39 cellular contexts compared by ENCODE assay signal in genomic region chr10:17819836-17820235, GRCh38. TPM values are rescaled to one million over a fixed set of nuclear protein-coding genes. Genes with fewer than 3 reads are reported as not detected.
"Had no signal": no experiment of that assay in that cellular context is flagged by ENCODE, and none has a peak within 500 bp of the region (broad histone marks: within the 10 kb centered on the region; RNA-seq: fewer than 3 reads in every experiment).

No MANE protein-coding gene starts in this region.

- H3K4me3 ChIP-seq: adrenal gland, ascending aorta, body of pancreas, breast epithelium, cardiac muscle cell had no signal

- DNase-seq: activated effector memory CD4-positive, alpha-beta T cell treated with anti-CD3 and anti-CD28 coated beads, Interleukin-2, amount 50 U/mL, for 16 hours; activated effector memory CD4-positive, alpha-beta T cell treated with Interleukin-2 at 50 U/mL for 16 hours; activated gamma-delta T cell; activated gamma-delta T cell treated with Interleukin-2 at 50 U/mL for 16 hours; activated naive CD4-positive, alpha-beta T cell; activated naive CD4-positive, alpha-beta T cell treated with anti-CD3 and anti-CD28 coated beads for 36 hours; activated naive CD4-positive, alpha-beta T cell treated with anti-CD3 and anti-CD28 coated beads, Interleukin-2, amount 10 ng/mL, durations not matched to agents 7 days and 5 days; activated naive CD4-positive, alpha-beta T cell treated with anti-CD3 and anti-CD28 coated beads, Interleukin-2, amount 50 U/mL, for 16 hours; activated naive CD4-positive, alpha-beta T cell treated with Interleukin-2 at 50 U/mL for 16 hours; activated naive CD8-positive, alpha-beta T cell treated with anti-CD3 and anti-CD28 coated beads for 36 hours; activated naive CD8-positive, alpha-beta T cell treated with anti-CD3 and anti-CD28 coated beads, Interleukin-2, amount 10 ng/mL, durations not matched to agents 7 days and 5 days; activated naive CD8-positive, alpha-beta T cell treated with anti-CD3 and anti-CD28 coated beads, Interleukin-2, amount 50 U/mL, for 24 hours; activated T-cell treated with anti-CD3 and anti-CD28 coated beads, Interleukin-2, amount 50 U/mL, for 1 hour; activated T-cell treated with anti-CD3 and anti-CD28 coated beads, Interleukin-2, amount 50 U/mL, for 24 hours; activated T-cell treated with anti-CD3 and anti-CD28 coated beads, Interleukin-2, amount 50 U/mL, for 4 hours; activated T-cell treated with anti-CD3 and anti-CD28 coated beads, Interleukin-2, amount 50 U/mL, for 48 hours; activated T-cell treated with anti-CD3 and anti-CD28 coated beads, Interleukin-2, amount 50 U/mL, for 72 hours; adrenal gland; amniotic stem cell; amygdala; anterior cingulate cortex; aorta; body of pancreas; brain microvascular endothelial cell; caudate nucleus; central memory CD4-positive, alpha-beta T cell; cerebellar nuclear complex had no signal

- H3K4me1 Mint-ChIP-seq: activated naive CD4-positive, alpha-beta T cell treated with anti-CD3 and anti-CD28 coated beads, Interleukin-2, amount 10 ng/mL, durations not matched to agents 7 days and 5 days; activated naive CD4-positive, alpha-beta T cell treated with anti-CD3 and anti-CD28 coated beads, Interleukin-2, amount 50 U/mL, for 24 hours; activated naive CD8-positive, alpha-beta T cell treated with anti-CD3 and anti-CD28 coated beads for 36 hours; activated naive CD8-positive, alpha-beta T cell treated with anti-CD3 and anti-CD28 coated beads, Interleukin-2, amount 10 ng/mL, durations not matched to agents 7 days and 5 days; activated naive CD8-positive, alpha-beta T cell treated with anti-CD3 and anti-CD28 coated beads, Interleukin-2, amount 50 U/mL, for 24 hours; activated T-helper 17 cell treated with anti-CD3 and anti-CD28 coated beads, Interleukin-2, amount 50 U/mL, for 72 hours; brain; central memory CD8-positive, alpha-beta T cell had no signal

- H3K36me3 Mint-ChIP-seq: activated naive CD4-positive, alpha-beta T cell treated with anti-CD3 and anti-CD28 coated beads, Interleukin-2, amount 10 ng/mL, durations not matched to agents 7 days and 5 days; activated naive CD4-positive, alpha-beta T cell treated with anti-CD3 and anti-CD28 coated beads, Interleukin-2, amount 50 U/mL, for 24 hours; activated naive CD4-positive, alpha-beta T cell treated with anti-CD3 and anti-CD28 coated beads, Interleukin-2, amount 50 U/mL, for 72 hours; activated naive CD8-positive, alpha-beta T cell; activated naive CD8-positive, alpha-beta T cell treated with anti-CD3 and anti-CD28 coated beads for 36 hours; activated naive CD8-positive, alpha-beta T cell treated with anti-CD3 and anti-CD28 coated beads, Interleukin-2, amount 10 ng/mL, durations not matched to agents 7 days and 5 days; brain had no signal

- H3K4me3 Mint-ChIP-seq: activated naive CD4-positive, alpha-beta T cell treated with anti-CD3 and anti-CD28 coated beads for 36 hours; activated naive CD4-positive, alpha-beta T cell treated with anti-CD3 and anti-CD28 coated beads, Interleukin-2, amount 10 ng/mL, durations not matched to agents 7 days and 5 days; activated naive CD4-positive, alpha-beta T cell treated with anti-CD3 and anti-CD28 coated beads, Interleukin-2, amount 50 U/mL, for 24 hours; activated naive CD8-positive, alpha-beta T cell; activated naive CD8-positive, alpha-beta T cell treated with anti-CD3 and anti-CD28 coated beads for 36 hours; activated naive CD8-positive, alpha-beta T cell treated with anti-CD3 and anti-CD28 coated beads, Interleukin-2, amount 10 ng/mL, durations not matched to agents 7 days and 5 days; activated naive CD8-positive, alpha-beta T cell treated with anti-CD3 and anti-CD28 coated beads, Interleukin-2, amount 50 U/mL, for 24 hours; activated T-cell treated with anti-CD3 and anti-CD28 coated beads, Interleukin-2, amount 50 U/mL, for 24 hours; activated T-cell treated with anti-CD3 and anti-CD28 coated beads, Interleukin-2, amount 50 U/mL, for 4 hours; activated T-cell treated with anti-CD3 and anti-CD28 coated beads, Interleukin-2, amount 50 U/mL, for 72 hours; activated T-helper 1 cell treated with anti-CD3 and anti-CD28 coated beads, Interleukin-12 subunit alpha, Interleukin-12 subunit beta, Interleukin-2, Interleukin-4 antibody, amounts not matched to agents 30 ng/mL and 10 ng/mL and 1 ng/mL, durations not matched to agents 14 hours and 24 hours and 36 hours; activated T-helper 17 cell treated with anti-CD3 and anti-CD28 coated beads, Interleukin-2, amount 50 U/mL, for 72 hours; brain; central memory CD8-positive, alpha-beta T cell had no signal

- H3K9me3 Mint-ChIP-seq: activated naive CD4-positive, alpha-beta T cell treated with anti-CD3 and anti-CD28 coated beads for 36 hours; activated naive CD4-positive, alpha-beta T cell treated with anti-CD3 and anti-CD28 coated beads, Interleukin-2, amount 10 ng/mL, durations not matched to agents 7 days and 5 days; activated naive CD4-positive, alpha-beta T cell treated with anti-CD3 and anti-CD28 coated beads, Interleukin-2, amount 50 U/mL, for 24 hours; activated naive CD4-positive, alpha-beta T cell treated with anti-CD3 and anti-CD28 coated beads, Interleukin-2, amount 50 U/mL, for 72 hours; activated naive CD8-positive, alpha-beta T cell treated with anti-CD3 and anti-CD28 coated beads for 36 hours; activated naive CD8-positive, alpha-beta T cell treated with anti-CD3 and anti-CD28 coated beads, Interleukin-2, amount 10 ng/mL, durations not matched to agents 7 days and 5 days; activated naive CD8-positive, alpha-beta T cell treated with anti-CD3 and anti-CD28 coated beads, Interleukin-2, amount 50 U/mL, for 24 hours; activated T-cell treated with anti-CD3 and anti-CD28 coated beads, Interleukin-2, amount 50 U/mL, for 24 hours; activated T-cell treated with anti-CD3 and anti-CD28 coated beads, Interleukin-2, amount 50 U/mL, for 4 hours; activated T-helper 1 cell treated with anti-CD3 and anti-CD28 coated beads, Interleukin-12 subunit alpha, Interleukin-12 subunit beta, Interleukin-2, Interleukin-4 antibody, amounts not matched to agents 30 ng/mL and 10 ng/mL and 1 ng/mL, durations not matched to agents 14 hours and 24 hours and 36 hours; activated T-helper 17 cell treated with anti-CD3 and anti-CD28 coated beads, Interleukin-2, amount 50 U/mL, for 72 hours; activated T-helper 2 cell treated with anti-CD3 and anti-CD28 coated beads, Interferon-gamma antibody, Interleukin-2, Interleukin-4, amounts not matched to agents 10 μg/mL and 5 μg/mL and 100 μg/mL, durations not matched to agents 14 hours and 24 hours and 36 hours; brain; central memory CD8-positive, alpha-beta T cell had no signal

- H3K27me3 Mint-ChIP-seq: activated naive CD4-positive, alpha-beta T cell treated with anti-CD3 and anti-CD28 coated beads, Interleukin-2, amount 10 ng/mL, durations not matched to agents 7 days and 5 days; activated naive CD8-positive, alpha-beta T cell treated with anti-CD3 and anti-CD28 coated beads, Interleukin-2, amount 50 U/mL, for 24 hours had no signal

- H3K27ac Mint-ChIP-seq: activated naive CD4-positive, alpha-beta T cell treated with anti-CD3 and anti-CD28 coated beads for 36 hours; activated naive CD4-positive, alpha-beta T cell treated with anti-CD3 and anti-CD28 coated beads, Interleukin-2, amount 10 ng/mL, durations not matched to agents 7 days and 5 days; activated naive CD4-positive, alpha-beta T cell treated with anti-CD3 and anti-CD28 coated beads, Interleukin-2, amount 50 U/mL, for 24 hours; activated naive CD4-positive, alpha-beta T cell treated with anti-CD3 and anti-CD28 coated beads, Interleukin-2, amount 50 U/mL, for 72 hours; activated naive CD8-positive, alpha-beta T cell; activated naive CD8-positive, alpha-beta T cell treated with anti-CD3 and anti-CD28 coated beads for 36 hours; activated naive CD8-positive, alpha-beta T cell treated with anti-CD3 and anti-CD28 coated beads, Interleukin-2, amount 10 ng/mL, durations not matched to agents 7 days and 5 days; activated naive CD8-positive, alpha-beta T cell treated with anti-CD3 and anti-CD28 coated beads, Interleukin-2, amount 50 U/mL, for 24 hours; activated T-cell treated with anti-CD3 and anti-CD28 coated beads, Interleukin-2, amount 50 U/mL, for 24 hours; activated T-cell treated with anti-CD3 and anti-CD28 coated beads, Interleukin-2, amount 50 U/mL, for 72 hours; activated T-helper 1 cell treated with anti-CD3 and anti-CD28 coated beads, Interleukin-12 subunit alpha, Interleukin-12 subunit beta, Interleukin-2, Interleukin-4 antibody, amounts not matched to agents 30 ng/mL and 10 ng/mL and 1 ng/mL, durations not matched to agents 14 hours and 24 hours and 36 hours; activated T-helper 17 cell treated with anti-CD3 and anti-CD28 coated beads, Interleukin-2, amount 50 U/mL, for 72 hours; activated T-helper 2 cell treated with anti-CD3 and anti-CD28 coated beads, Interferon-gamma antibody, Interleukin-2, Interleukin-4, amounts not matched to agents 10 μg/mL and 5 μg/mL and 100 μg/mL, durations not matched to agents 14 hours and 24 hours and 36 hours; brain had no signal

- H3K27ac ChIP-seq: adrenal gland, ascending aorta, body of pancreas, brain microvascular endothelial cell, breast epithelium, cardiac muscle cell had no signal

- H3K36me3 ChIP-seq: adrenal gland, ascending aorta, brain microvascular endothelial cell, breast epithelium, cardiac muscle cell had no signal

- H3K9me3 ChIP-seq: adrenal gland, ascending aorta, body of pancreas, breast epithelium had no signal

- H3K4me1 ChIP-seq: adrenal gland, ascending aorta, body of pancreas, breast epithelium had no signal

- H3K27me3 ChIP-seq: adrenal gland, ascending aorta, body of pancreas, brain microvascular endothelial cell, breast epithelium, cardiac muscle cell had no signal

RNA-seq across cellular contexts. Expression of gene MRC1, which starts 10.7 kb away (rescaled TPM):
- total RNA-seq: activated naive CD4-positive, alpha-beta T cell treated with anti-CD3 and anti-CD28 coated beads, Interleukin-2, amount 50 U/mL, for 72 hours; activated T-helper 1 cell treated with anti-CD3 and anti-CD28 coated beads, Interleukin-12 subunit alpha, Interleukin-12 subunit beta, Interleukin-2, Interleukin-4 antibody, amounts not matched to agents 30 ng/mL and 10 ng/mL and 1 ng/mL, durations not matched to agents 14 hours and 24 hours and 36 hours; activated T-helper 2 cell treated with anti-CD3 and anti-CD28 coated beads, Interferon-gamma antibody, Interleukin-2, Interleukin-4, amounts not matched to agents 10 μg/mL and 5 μg/mL and 100 μg/mL, durations not matched to agents 14 hours and 24 hours and 36 hours; chondrocyte had no signal
